ENCODE assay signal across 2 cellular contexts in genomic region chr3:111496894-111497559, GRCh38.
TF ChIP-seq lines count a peak whose summit lies in the region.

No MANE protein-coding gene starts in this region.

TF ChIP-seq in GM23338, 12 proteins besides CTCF, POLR2A, EP300 and RAD21:
- TF ChIP-seq ZNF462 (CRISPR knock-in tag; IDR thresholded peaks at IDR 0.05) (no peak), NANOG (IDR thresholded peaks at IDR 0.05; ENCODE audit: borderline replicate concordance) (no peak), ZNF331 (CRISPR knock-in tag; IDR thresholded peaks at IDR 0.05; ENCODE audit: low read depth) (no peak), STAT1 (IDR thresholded peaks at IDR 0.05; ENCODE audit: unreplicated experiment) (no peak), JUNB (IDR thresholded peaks at IDR 0.05; ENCODE audit: unreplicated experiment) (no peak), EZH2phosphoT487 (IDR thresholded peaks at IDR 0.05; ENCODE audit: unreplicated experiment) (no peak)

TF ChIP-seq in K562, 482 proteins besides CTCF, POLR2A, EP300 and RAD21 (continued from another document):
- TF ChIP-seq SMAD3 (CRISPR knock-in tag; conservative IDR thresholded peaks at IDR 0.05) (no peak; the same call in 1 of the 2 replicates), ZBTB11 (CRISPR knock-in tag; IDR thresholded peaks at IDR 0.05) (peak in 1 of 3 experiments; percentile 58; a peak in 2 of 6 replicates), EZH2 (IDR thresholded peaks at IDR 0.05; ENCODE audit: borderline replicate concordance, low read depth, low read length) (no peak), LCOR (CRISPR knock-in tag; IDR thresholded peaks at IDR 0.05) (no peak), E2F6 (IDR thresholded peaks at IDR 0.05; ENCODE audit: borderline replicate concordance in 1 of 2, extremely low read depth in 1 of 2, insufficient read depth in 1 of 2, insufficient read length in 1 of 2, low read depth in 1 of 2, low read length in 1 of 2, poor library complexity in 1 of 2, severe bottlenecking in 1 of 2) (no peak), GTF2A2 (tag; IDR thresholded peaks at IDR 0.05) (no peak), ZNF644 (tag; IDR thresholded peaks at IDR 0.05; ENCODE audit: low read depth) (peak; percentile 76), ZNF507 (tag; conservative IDR thresholded peaks at IDR 0.05) (no peak), ZSCAN32 (CRISPR knock-in tag; IDR thresholded peaks at IDR 0.05) (no peak), CHD4 (IDR thresholded peaks at IDR 0.05; ENCODE audit: insufficient read depth, insufficient replicate concordance, low read depth, low read length, poor library complexity, severe bottlenecking) (no peak), CBFB (CRISPR knock-in tag; IDR thresholded peaks at IDR 0.05) (no peak), PYGO2 (tag; IDR thresholded peaks at IDR 0.05) (no peak), ZBTB26 (CRISPR knock-in tag; IDR thresholded peaks at IDR 0.05) (no peak), NCOA6 (IDR thresholded peaks at IDR 0.05) (no peak), E2F3 (CRISPR knock-in tag; IDR thresholded peaks at IDR 0.05) (peak; percentile 52; the same call in 1 of the 2 replicates), KLF6 (CRISPR knock-in tag; IDR thresholded peaks at IDR 0.05; ENCODE audit: borderline replicate concordance) (peak; percentile 68; the same call in 1 of the 2 replicates), TEAD1 (CRISPR knock-in tag; IDR thresholded peaks at IDR 0.05) (0 out of 4 replicates have a peak, but pooled peaks of 1 of the 2 experiments have one; percentile 18), MCM7 (IDR thresholded peaks at IDR 0.05) (no peak), STAT5B (CRISPR knock-in tag; IDR thresholded peaks at IDR 0.05) (no peak), ZNF134 (CRISPR knock-in tag; conservative IDR thresholded peaks at IDR 0.05) (0 out of 2 replicates have a peak, but pooled peaks have one; percentile 12), ZNF57 (CRISPR knock-in tag; IDR thresholded peaks at IDR 0.05) (no peak), ZNF311 (CRISPR knock-in tag; IDR thresholded peaks at IDR 0.05) (peak; percentile 67), ZBTB7A (IDR thresholded peaks at IDR 0.05; ENCODE audit: borderline replicate concordance, control insufficient read depth, low read depth, low read length) (no peak), BCL6 (CRISPR knock-in tag; IDR thresholded peaks at IDR 0.05) (0 out of 2 replicates have a peak, but pooled peaks have one; percentile 21), FOXK1 (CRISPR knock-in tag; IDR thresholded peaks at IDR 0.05; ENCODE audit: borderline replicate concordance) (no peak), ZNF639 (CRISPR knock-in tag; conservative IDR thresholded peaks at IDR 0.05 in 1 of 2, IDR thresholded peaks at IDR 0.05 in 1 of 2) (0 out of 4 replicates have a peak, but pooled peaks of 1 of the 2 experiments have one; percentile 32), CREB3 (tag; conservative IDR thresholded peaks at IDR 0.05; ENCODE audit: low read depth) (peak; percentile 81), ZKSCAN8 (CRISPR knock-in tag; IDR thresholded peaks at IDR 0.05) (peak; percentile 49; the same call in 1 of the 2 replicates), PCBP1 (IDR thresholded peaks at IDR 0.05; ENCODE audit: low read depth, low read length, poor library complexity, severe bottlenecking) (no peak), ZNF436 (CRISPR knock-in tag; IDR thresholded peaks at IDR 0.05) (no peak)
- TF ChIP-seq, protein P1, sequence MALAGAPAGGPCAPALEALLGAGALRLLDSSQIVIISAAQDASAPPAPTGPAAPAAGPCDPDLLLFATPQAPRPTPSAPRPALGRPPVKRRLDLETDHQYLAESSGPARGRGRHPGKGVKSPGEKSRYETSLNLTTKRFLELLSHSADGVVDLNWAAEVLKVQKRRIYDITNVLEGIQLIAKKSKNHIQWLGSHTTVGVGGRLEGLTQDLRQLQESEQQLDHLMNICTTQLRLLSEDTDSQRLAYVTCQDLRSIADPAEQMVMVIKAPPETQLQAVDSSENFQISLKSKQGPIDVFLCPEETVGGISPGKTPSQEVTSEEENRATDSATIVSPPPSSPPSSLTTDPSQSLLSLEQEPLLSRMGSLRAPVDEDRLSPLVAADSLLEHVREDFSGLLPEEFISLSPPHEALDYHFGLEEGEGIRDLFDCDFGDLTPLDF (CRISPR knock-in tag; IDR thresholded peaks at IDR 0.05), result no peak
- TF ChIP-seq, protein P2, sequence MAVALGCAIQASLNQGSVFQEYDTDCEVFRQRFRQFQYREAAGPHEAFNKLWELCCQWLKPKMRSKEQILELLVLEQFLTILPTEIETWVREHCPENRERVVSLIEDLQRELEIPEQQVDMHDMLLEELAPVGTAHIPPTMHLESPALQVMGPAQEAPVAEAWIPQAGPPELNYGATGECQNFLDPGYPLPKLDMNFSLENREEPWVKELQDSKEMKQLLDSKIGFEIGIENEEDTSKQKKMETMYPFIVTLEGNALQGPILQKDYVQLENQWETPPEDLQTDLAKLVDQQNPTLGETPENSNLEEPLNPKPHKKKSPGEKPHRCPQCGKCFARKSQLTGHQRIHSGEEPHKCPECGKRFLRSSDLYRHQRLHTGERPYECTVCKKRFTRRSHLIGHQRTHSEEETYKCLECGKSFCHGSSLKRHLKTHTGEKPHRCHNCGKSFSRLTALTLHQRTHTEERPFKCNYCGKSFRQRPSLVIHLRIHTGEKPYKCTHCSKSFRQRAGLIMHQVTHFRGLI (CRISPR knock-in tag; IDR thresholded peaks at IDR 0.05), result no peak
- TF ChIP-seq, protein P3, sequence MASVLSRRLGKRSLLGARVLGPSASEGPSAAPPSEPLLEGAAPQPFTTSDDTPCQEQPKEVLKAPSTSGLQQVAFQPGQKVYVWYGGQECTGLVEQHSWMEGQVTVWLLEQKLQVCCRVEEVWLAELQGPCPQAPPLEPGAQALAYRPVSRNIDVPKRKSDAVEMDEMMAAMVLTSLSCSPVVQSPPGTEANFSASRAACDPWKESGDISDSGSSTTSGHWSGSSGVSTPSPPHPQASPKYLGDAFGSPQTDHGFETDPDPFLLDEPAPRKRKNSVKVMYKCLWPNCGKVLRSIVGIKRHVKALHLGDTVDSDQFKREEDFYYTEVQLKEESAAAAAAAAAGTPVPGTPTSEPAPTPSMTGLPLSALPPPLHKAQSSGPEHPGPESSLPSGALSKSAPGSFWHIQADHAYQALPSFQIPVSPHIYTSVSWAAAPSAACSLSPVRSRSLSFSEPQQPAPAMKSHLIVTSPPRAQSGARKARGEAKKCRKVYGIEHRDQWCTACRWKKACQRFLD (CRISPR knock-in tag; IDR thresholded peaks at IDR 0.05), result peak; percentile 47; the same call in 1 of the 2 replicates
- TF ChIP-seq, protein P4, sequence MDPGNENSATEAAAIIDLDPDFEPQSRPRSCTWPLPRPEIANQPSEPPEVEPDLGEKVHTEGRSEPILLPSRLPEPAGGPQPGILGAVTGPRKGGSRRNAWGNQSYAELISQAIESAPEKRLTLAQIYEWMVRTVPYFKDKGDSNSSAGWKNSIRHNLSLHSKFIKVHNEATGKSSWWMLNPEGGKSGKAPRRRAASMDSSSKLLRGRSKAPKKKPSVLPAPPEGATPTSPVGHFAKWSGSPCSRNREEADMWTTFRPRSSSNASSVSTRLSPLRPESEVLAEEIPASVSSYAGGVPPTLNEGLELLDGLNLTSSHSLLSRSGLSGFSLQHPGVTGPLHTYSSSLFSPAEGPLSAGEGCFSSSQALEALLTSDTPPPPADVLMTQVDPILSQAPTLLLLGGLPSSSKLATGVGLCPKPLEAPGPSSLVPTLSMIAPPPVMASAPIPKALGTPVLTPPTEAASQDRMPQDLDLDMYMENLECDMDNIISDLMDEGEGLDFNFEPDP (CRISPR knock-in tag; IDR thresholded peaks at IDR 0.05), result 0 out of 2 replicates have a peak, but pooled peaks have one; percentile 6
- TF ChIP-seq, protein P5, sequence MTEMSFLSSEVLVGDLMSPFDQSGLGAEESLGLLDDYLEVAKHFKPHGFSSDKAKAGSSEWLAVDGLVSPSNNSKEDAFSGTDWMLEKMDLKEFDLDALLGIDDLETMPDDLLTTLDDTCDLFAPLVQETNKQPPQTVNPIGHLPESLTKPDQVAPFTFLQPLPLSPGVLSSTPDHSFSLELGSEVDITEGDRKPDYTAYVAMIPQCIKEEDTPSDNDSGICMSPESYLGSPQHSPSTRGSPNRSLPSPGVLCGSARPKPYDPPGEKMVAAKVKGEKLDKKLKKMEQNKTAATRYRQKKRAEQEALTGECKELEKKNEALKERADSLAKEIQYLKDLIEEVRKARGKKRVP (CRISPR knock-in tag; IDR thresholded peaks at IDR 0.05), result peak; percentile 68
- TF ChIP-seq, protein P6, sequence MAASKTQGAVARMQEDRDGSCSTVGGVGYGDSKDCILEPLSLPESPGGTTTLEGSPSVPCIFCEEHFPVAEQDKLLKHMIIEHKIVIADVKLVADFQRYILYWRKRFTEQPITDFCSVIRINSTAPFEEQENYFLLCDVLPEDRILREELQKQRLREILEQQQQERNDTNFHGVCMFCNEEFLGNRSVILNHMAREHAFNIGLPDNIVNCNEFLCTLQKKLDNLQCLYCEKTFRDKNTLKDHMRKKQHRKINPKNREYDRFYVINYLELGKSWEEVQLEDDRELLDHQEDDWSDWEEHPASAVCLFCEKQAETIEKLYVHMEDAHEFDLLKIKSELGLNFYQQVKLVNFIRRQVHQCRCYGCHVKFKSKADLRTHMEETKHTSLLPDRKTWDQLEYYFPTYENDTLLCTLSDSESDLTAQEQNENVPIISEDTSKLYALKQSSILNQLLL (CRISPR knock-in tag; IDR thresholded peaks at IDR 0.05; ENCODE audit: borderline replicate concordance), result no peak
TF ChIP-seq in K562: peak in this region for 20.
